23 cellular contexts compared by ENCODE assay signal in the genomic region with DNA sequence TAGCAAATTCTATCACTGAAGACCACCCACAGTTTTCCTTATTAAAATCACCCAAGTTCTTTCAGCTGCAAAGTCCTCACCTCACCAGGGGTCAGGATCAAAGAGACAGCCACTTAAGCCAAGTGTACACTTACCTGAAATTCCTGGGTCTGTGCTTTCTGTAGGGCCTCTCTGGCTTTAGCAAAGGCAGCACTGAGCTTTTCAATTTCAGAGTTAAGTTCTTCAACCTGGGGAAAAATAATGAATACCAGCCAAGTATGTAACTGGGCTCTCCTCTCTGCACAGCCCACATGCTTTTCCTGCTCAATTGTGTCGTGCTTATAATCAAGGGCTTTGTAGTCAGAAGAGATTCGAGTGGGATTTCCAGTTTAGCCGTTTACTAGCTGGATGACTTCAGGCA.
"Had no signal": no experiment of that assay in that cellular context is flagged by ENCODE, and none has a peak within 500 bp of the region (broad histone marks: within the 10 kb centered on the region; RNA-seq: fewer than 3 reads in every experiment).

No MANE protein-coding gene starts in this region.

- H3K4me3 ChIP-seq: dorsolateral prefrontal cortex, pancreas, right lobe of liver, smooth muscle cell had no signal

- ATAC-seq: activated CD4-positive, CD25-positive, alpha-beta regulatory T cell treated with anti-CD3 and anti-CD28 coated beads, Interleukin-2, amount 50 U/mL, for 24 hours; activated CD8-positive, alpha-beta T cell treated with anti-CD3 and anti-CD28 coated beads, Interleukin-2, amount 10 ng/mL, durations not matched to agents 7 days and 5 days; activated naive CD8-positive, alpha-beta T cell treated with anti-CD3 and anti-CD28 coated beads, Interleukin-2, amount 50 U/mL, for 24 hours; naive thymus-derived CD8-positive, alpha-beta T cell; pancreas; right lobe of liver; stimulated activated naive B cell treated with anti-CD40 and anti-IgM and Interleukin-4, amounts not matched to agents 10 μg/mL and 1 μg/mL and 100 μg/mL, for 72 hours had no signal

- H3K4me2 ChIP-seq: smooth muscle cell had no signal

- H3K27ac ChIP-seq: brain microvascular endothelial cell, dorsolateral prefrontal cortex, neutrophil, pancreas, right lobe of liver had no signal

- H3K9me3 ChIP-seq: neutrophil, pancreas, right lobe of liver had no signal

- H3K27me3 ChIP-seq: brain microvascular endothelial cell, dorsolateral prefrontal cortex, neutrophil, pancreas, right lobe of liver had no signal

- DNase-seq: activated CD4-positive, alpha-beta T cell treated with anti-CD3 and anti-CD28 coated beads, Interleukin-2, amount 10 ng/mL, durations not matched to agents 7 days and 5 days; activated CD8-positive, alpha-beta T cell treated with anti-CD3 and anti-CD28 coated beads, Interleukin-2, amount 10 ng/mL, durations not matched to agents 7 days and 5 days; activated effector memory CD4-positive, alpha-beta T cell treated with Interleukin-2 at 50 U/mL for 16 hours; activated naive CD4-positive, alpha-beta T cell treated with anti-CD3 and anti-CD28 coated beads, Interleukin-2, amount 10 ng/mL, durations not matched to agents 7 days and 5 days; activated naive CD8-positive, alpha-beta T cell treated with anti-CD3 and anti-CD28 coated beads, Interleukin-2, amount 50 U/mL, for 24 hours; activated T-cell treated with anti-CD3 and anti-CD28 coated beads, Interleukin-2, amount 50 U/mL, for 48 hours; aorta; brain microvascular endothelial cell; central memory CD4-positive, alpha-beta T cell; dorsolateral prefrontal cortex; foreskin melanocyte; glutamatergic neuron; hypothalamus; kidney glomerular epithelial cell; naive thymus-derived CD8-positive, alpha-beta T cell; pancreas; right lobe of liver; stimulated activated naive B cell treated with anti-CD40 and anti-IgM and Interleukin-4, amounts not matched to agents 10 μg/mL and 1 μg/mL and 100 μg/mL, for 72 hours had no signal

- FAIRE-seq: colon, pancreas, urothelium cell line had no signal

- H3K4me1 ChIP-seq: pancreas had no signal
